In the genomic region with DNA sequence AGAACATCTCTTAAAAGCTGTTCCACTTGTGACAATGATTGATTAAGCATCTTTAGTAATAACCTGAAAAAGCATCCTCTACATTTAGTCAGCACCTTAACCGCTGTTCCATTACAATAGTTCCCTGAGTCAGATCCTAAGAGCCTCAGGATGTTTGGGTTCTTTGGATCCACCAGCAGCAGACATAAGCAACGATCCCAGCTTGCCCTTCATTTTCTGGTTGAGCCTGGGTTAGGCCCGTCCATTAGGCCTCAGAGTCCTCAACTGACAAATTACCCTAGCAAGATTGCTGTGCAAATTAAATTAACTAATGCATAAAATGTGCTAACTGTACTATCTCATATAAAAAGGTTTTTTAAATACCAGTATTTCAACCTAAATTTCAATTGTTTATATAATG, we compare ENCODE assay signal across 2 cellular contexts.
TF ChIP-seq lines count a peak whose summit lies in the region.

No MANE protein-coding gene starts in this region.

TF ChIP-seq in SK-N-SH treated with all-trans-retinoic acid at 6 μM for 48 hours, 23 proteins besides CTCF, POLR2A, EP300 and RAD21 (continued from another document):
- TF ChIP-seq TSHZ2 (CRISPR knock-in tag; IDR thresholded peaks at IDR 0.05) (no peak), PATZ1 (CRISPR knock-in tag; IDR thresholded peaks at IDR 0.05; ENCODE audit: borderline replicate concordance) (no peak), TCF4 (CRISPR knock-in tag; IDR thresholded peaks at IDR 0.05; ENCODE audit: borderline replicate concordance) (no peak), ZC3H10 (CRISPR knock-in tag; IDR thresholded peaks at IDR 0.05) (no peak), SNAI2 (CRISPR knock-in tag; IDR thresholded peaks at IDR 0.05) (no peak), ZNF70 (CRISPR knock-in tag; IDR thresholded peaks at IDR 0.05) (no peak), ISL1 (CRISPR knock-in tag; IDR thresholded peaks at IDR 0.05) (no peak), GLIS3 (CRISPR knock-in tag; IDR thresholded peaks at IDR 0.05) (no peak), POU6F1 (CRISPR knock-in tag; IDR thresholded peaks at IDR 0.05; ENCODE audit: borderline replicate concordance, low read depth) (no peak)
- TF ChIP-seq, protein P1, sequence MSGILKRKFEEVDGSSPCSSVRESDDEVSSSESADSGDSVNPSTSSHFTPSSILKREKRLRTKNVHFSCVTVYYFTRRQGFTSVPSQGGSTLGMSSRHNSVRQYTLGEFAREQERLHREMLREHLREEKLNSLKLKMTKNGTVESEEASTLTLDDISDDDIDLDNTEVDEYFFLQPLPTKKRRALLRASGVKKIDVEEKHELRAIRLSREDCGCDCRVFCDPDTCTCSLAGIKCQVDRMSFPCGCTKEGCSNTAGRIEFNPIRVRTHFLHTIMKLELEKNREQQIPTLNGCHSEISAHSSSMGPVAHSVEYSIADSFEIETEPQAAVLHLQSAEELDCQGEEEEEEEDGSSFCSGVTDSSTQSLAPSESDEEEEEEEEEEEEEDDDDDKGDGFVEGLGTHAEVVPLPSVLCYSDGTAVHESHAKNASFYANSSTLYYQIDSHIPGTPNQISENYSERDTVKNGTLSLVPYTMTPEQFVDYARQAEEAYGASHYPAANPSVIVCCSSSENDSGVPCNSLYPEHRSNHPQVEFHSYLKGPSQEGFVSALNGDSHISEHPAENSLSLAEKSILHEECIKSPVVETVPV (CRISPR knock-in tag; IDR thresholded peaks at IDR 0.05) = no peak
TF ChIP-seq in SK-N-SH treated with all-trans-retinoic acid at 6 μM for 48 hours: peak in this region for 0.

TF ChIP-seq in WTC11, 78 proteins besides CTCF, POLR2A, EP300 and RAD21 (continued from another document):
- TF ChIP-seq, protein P2, sequence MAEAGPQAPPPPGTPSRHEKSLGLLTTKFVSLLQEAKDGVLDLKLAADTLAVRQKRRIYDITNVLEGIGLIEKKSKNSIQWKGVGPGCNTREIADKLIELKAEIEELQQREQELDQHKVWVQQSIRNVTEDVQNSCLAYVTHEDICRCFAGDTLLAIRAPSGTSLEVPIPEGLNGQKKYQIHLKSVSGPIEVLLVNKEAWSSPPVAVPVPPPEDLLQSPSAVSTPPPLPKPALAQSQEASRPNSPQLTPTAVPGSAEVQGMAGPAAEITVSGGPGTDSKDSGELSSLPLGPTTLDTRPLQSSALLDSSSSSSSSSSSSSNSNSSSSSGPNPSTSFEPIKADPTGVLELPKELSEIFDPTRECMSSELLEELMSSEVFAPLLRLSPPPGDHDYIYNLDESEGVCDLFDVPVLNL (CRISPR knock-in tag; IDR thresholded peaks at IDR 0.05; ENCODE audit: borderline replicate concordance, low read depth) = no peak
- no peak for TF ChIP-seq FOXJ3 (CRISPR knock-in tag; IDR thresholded peaks at IDR 0.05; ENCODE audit: borderline replicate concordance)
- TF ChIP-seq, protein P3, sequence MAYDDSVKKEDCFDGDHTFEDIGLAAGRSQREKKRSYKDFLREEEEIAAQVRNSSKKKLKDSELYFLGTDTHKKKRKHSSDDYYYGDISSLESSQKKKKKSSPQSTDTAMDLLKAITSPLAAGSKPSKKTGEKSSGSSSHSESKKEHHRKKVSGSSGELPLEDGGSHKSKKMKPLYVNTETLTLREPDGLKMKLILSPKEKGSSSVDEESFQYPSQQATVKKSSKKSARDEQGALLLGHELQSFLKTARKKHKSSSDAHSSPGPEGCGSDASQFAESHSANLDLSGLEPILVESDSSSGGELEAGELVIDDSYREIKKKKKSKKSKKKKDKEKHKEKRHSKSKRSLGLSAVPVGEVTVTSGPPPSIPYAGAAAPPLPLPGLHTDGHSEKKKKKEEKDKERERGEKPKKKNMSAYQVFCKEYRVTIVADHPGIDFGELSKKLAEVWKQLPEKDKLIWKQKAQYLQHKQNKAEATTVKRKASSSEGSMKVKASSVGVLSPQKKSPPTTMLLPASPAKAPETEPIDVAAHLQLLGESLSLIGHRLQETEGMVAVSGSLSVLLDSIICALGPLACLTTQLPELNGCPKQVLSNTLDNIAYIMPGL (CRISPR knock-in tag; IDR thresholded peaks at IDR 0.05) = no peak
- TF ChIP-seq ZNF671 (CRISPR knock-in tag; IDR thresholded peaks at IDR 0.05) = no peak
- no peak for TF ChIP-seq ELF4 (CRISPR knock-in tag; IDR thresholded peaks at IDR 0.05; ENCODE audit: low read depth)
- no peak for TF ChIP-seq OVOL2 (CRISPR knock-in tag; IDR thresholded peaks at IDR 0.05; ENCODE audit: borderline replicate concordance)
